Comparison of ENCODE assay signal across 11 cellular contexts in genomic region chr19:29872224-29872731, GRCh38.
DNase-seq lines count a peak whose midpoint lies in the region; ATAC-seq, FAIRE-seq and TF ChIP-seq lines count a peak whose summit lies in the region.
"Had no signal": no experiment of that assay in that cellular context is flagged by ENCODE, and none has a peak within 500 bp of the region (broad histone marks: within the 10 kb centered on the region; RNA-seq: fewer than 3 reads in every experiment).

No MANE protein-coding gene starts in this region.

- WGBS in K562 (ENCODE audit: insufficient coverage, low coverage, missing lambda C conversion rate): 24% methylated on average over 23 of the region's 33 CpGs
- no CpG with 5 or more reads among the region's 33 CpGs for WGBS in mesendoderm (ENCODE audit: extremely low coverage, insufficient coverage, low lambda C conversion rate)

- no peak overlapping the region for H2AK5ac ChIP-seq in mesendoderm (ENCODE audit: low read length)

- no peak for TF ChIP-seq POLR2A in K562 (conservative IDR thresholded peaks at IDR 0.05)
- no peak for TF ChIP-seq POLR2A in breast epithelium (IDR thresholded peaks at IDR 0.05)

- POLR2A ChIA-PET in HEK293 (lab: Yijun Ruan, JAX) (interaction anchor here (1.1 to 2.4 kb wide), 3 partner anchors 27 to 156 kb away, joined by 3 to 7 read pairs (median 4); no protein-coding TSS in a partner anchor), K562 (lab: Yijun Ruan, JAX) (interaction anchor here (1.2 to 1.3 kb wide), 2 partner anchors 9 to 111 kb away, joined by 3 read pairs; no protein-coding TSS in a partner anchor)

- DNase-seq in COLO668 (lab: John Stamatoyannopoulos, UW; ENCODE audit: unreplicated experiment): peak; percentile 16
- peak; percentile 48 to 60 (median 55) for DNase-seq in K562 (ENCODE audit: extremely low read depth in 1 of 4, low spot score in 3 of 4)
- peak; percentile 61 for DNase-seq in mesendoderm
- DNase-seq in NCI-H524 treated with DMSO at 0.1 percent for 48 hours (lab: John Stamatoyannopoulos, UW): no peak
- no peak for DNase-seq in breast epithelium (ENCODE audit: low spot score in 2 of 2)
- DNase-seq: right cardiac atrium had no signal

- peak overlapping the region; percentile 34 for H3K56ac ChIP-seq in mesendoderm (ENCODE audit: low read length)

- in situ Hi-C loops in K562 (cut with MboI): loop anchor here (5.0 kb wide), 1 partner anchor 100 kb away; no protein-coding TSS in a partner anchor

- intact Hi-C loops in K562 (cut with micrococcal nuclease) (loop anchor here (2.0 to 5.0 kb wide), 3 partner anchors 110 to 780 kb away; no protein-coding TSS in a partner anchor), breast epithelium (cut with DNase I; ENCODE audit: low total_unique reads) (loop anchor here (10.0 kb wide), 1 partner anchor 107 kb away; no protein-coding TSS in a partner anchor)

- no peak for FAIRE-seq in K562 (lab: Jason Lieb, UNC)

- no peak overlapping the region for H2BK120ac ChIP-seq in mesendoderm (ENCODE audit: low read depth, low read length)

- H3K23ac ChIP-seq in mesendoderm (ENCODE audit: low read length): no peak overlapping the region

- no peak overlapping the region for H4K8ac ChIP-seq in mesendoderm (ENCODE audit: low read depth, low read length)

- peak; percentile 75 for ATAC-seq in K562
- ATAC-seq in GM18861 (IDR thresholded peaks at IDR 0.05; ENCODE audit: unreplicated experiment): no peak
- ATAC-seq in HG02571 (IDR thresholded peaks at IDR 0.05; ENCODE audit: unreplicated experiment): no peak

- no peak for TF ChIP-seq EP300 in K562 (IDR thresholded peaks at IDR 0.05; ENCODE audit: low read length)

- no peak overlapping the region for H3K18ac ChIP-seq in mesendoderm (ENCODE audit: low read length)

- H3K79me2 ChIP-seq in K562 (ENCODE audit: control insufficient read depth, insufficient read depth, low read length) (no peaks in the 10 kb centered on the region), mesendoderm (ENCODE audit: control insufficient read depth, insufficient read depth, low read length) (no peaks in the 10 kb centered on the region)

- peaks cover 2 to 13% of the 10 kb centered on the region in 2 experiments; a peak in 2 of 5 replicates for H3K27me3 ChIP-seq in K562 (ENCODE audit: control insufficient read depth in 2 of 2, insufficient read depth in 2 of 2, low read length in 2 of 2)
- no peaks in the 10 kb centered on the region for H3K27me3 ChIP-seq in mesendoderm (ENCODE audit: insufficient read depth, low read length, poor library complexity)
- peaks cover 13 to 45% of the 10 kb centered on the region in 2 donors for H3K27me3 ChIP-seq in breast epithelium

- no peak overlapping the region for H3K4me3 ChIP-seq in HEK293 (ENCODE audit: low read depth, low read length)
- H3K4me3 ChIP-seq in K562: no peak overlapping the region
- H3K4me3 ChIP-seq in mesendoderm (ENCODE audit: low read length): no peak overlapping the region
- no peak overlapping the region for H3K4me3 ChIP-seq in breast epithelium

- TF ChIP-seq CTCF in HEK293 (tag by site-specific recombination; IDR thresholded peaks at IDR 0.05) (no peak), K562 (IDR thresholded peaks at IDR 0.05 in 2 of 3, conservative IDR thresholded peaks at IDR 0.05 in 1 of 3; ENCODE audit: insufficient read depth in 2 of 3, low read depth in 1 of 3, low read length in 3 of 3) (peak; percentile 37 to 52 (median 37); a peak in 4 of 6 replicates), breast epithelium (IDR thresholded peaks at IDR 0.05) (no peak)

- BruUV-seq in K562 (replicated peaks; lab: Mats Ljungman, UMichigan): no TSS peak

- CTCF ChIA-PET in HEK293 (lab: Yijun Ruan, JAX) (interaction anchor here (0.5 to 14.5 kb wide), 30 partner anchors 9 to 797 kb away, joined by 3 to 177 read pairs (median 4); no protein-coding TSS in a partner anchor), K562 (lab: Yijun Ruan, JAX; ENCODE audit: low intra/inter-chr PET ratio) (interaction anchor here (1.0 to 3.0 kb wide), 2 partner anchors 101 to 142 kb away, joined by 5 to 18 read pairs; no protein-coding TSS in a partner anchor)

- H2BK5ac ChIP-seq in mesendoderm (ENCODE audit: low read length): no peak overlapping the region

- no peak overlapping the region for H2BK15ac ChIP-seq in mesendoderm (replicated peaks; ENCODE audit: low read depth)

- H3K4ac ChIP-seq in mesendoderm (ENCODE audit: low read depth, low read length): no peak overlapping the region

- H3K4me2 ChIP-seq in K562 (ENCODE audit: insufficient read depth, low read length) (no peak overlapping the region), mesendoderm (ENCODE audit: low read length) (peak overlapping the region; percentile 25)

- H3K9me3 ChIP-seq in HEK293 (ENCODE audit: control insufficient read depth, insufficient read depth, low read depth, low read length): peaks cover 9% of the 10 kb centered on the region
- H3K9me3 ChIP-seq in K562 (replicated peaks; ENCODE audit: control insufficient read depth, insufficient read depth, low read depth, low read length): no peaks in the 10 kb centered on the region
- peaks cover 5 to 9% of the 10 kb centered on the region in 2 donors for H3K9me3 ChIP-seq in breast epithelium

- no peak overlapping the region for H3K9ac ChIP-seq in K562 (ENCODE audit: insufficient read depth in 1 of 2, low read depth in 2 of 2, low read length in 2 of 2)
- H3K9ac ChIP-seq in mesendoderm (ENCODE audit: low read length): no peak overlapping the region

- H3K9me1 ChIP-seq in K562 (ENCODE audit: control insufficient read depth, insufficient read depth, low read length): no peaks in the 10 kb centered on the region

- H3K36me3 ChIP-seq in HEK293 (ENCODE audit: control insufficient read depth in 2 of 2, insufficient read depth in 1 of 2, low read length in 2 of 2) (no peaks in the 10 kb centered on the region; a peak in 1 of 3 replicates), K562 (ENCODE audit: control insufficient read depth, insufficient read depth, low read length) (no peaks in the 10 kb centered on the region), mesendoderm (ENCODE audit: control insufficient read depth, insufficient read depth, low read length) (no peaks in the 10 kb centered on the region), breast epithelium (no peaks in the 10 kb centered on the region)
- H3K36me3 ChIP-seq: upper lobe of left lung, WERI-Rb-1 had no signal

- H3K4me1 ChIP-seq in HEK293 (ENCODE audit: control insufficient read depth, insufficient read depth, low read length) (peaks cover 12% of the 10 kb centered on the region), K562 (replicated peaks in 1 of 2; ENCODE audit: control insufficient read depth in 2 of 2, insufficient read depth in 2 of 2, low read length in 2 of 2) (peaks cover 7 to 22% of the 10 kb centered on the region in 2 experiments), mesendoderm (ENCODE audit: control insufficient read depth, low read depth, low read length) (no peaks in the 10 kb centered on the region), breast epithelium (no peaks in the 10 kb centered on the region)

- no peak overlapping the region for H4K5ac ChIP-seq in mesendoderm (ENCODE audit: low read length)

- peak in 1 of 2 experiments; percentile 28; a peak in 1 of 4 replicates for TF ChIP-seq RAD21 in K562 (CRISPR knock-in tag; conservative IDR thresholded peaks at IDR 0.05 in 1 of 2, IDR thresholded peaks at IDR 0.05 in 1 of 2)

- H3K27ac ChIP-seq in HEK293 (ENCODE audit: extremely low read depth, low read depth, low read length) (no peak overlapping the region), K562 (ENCODE audit: extremely low read depth, low read depth, low read length) (no peak overlapping the region), mesendoderm (ENCODE audit: low read depth, low read length) (no peak overlapping the region), breast epithelium (no peak overlapping the region)
- H3K27ac ChIP-seq: upper lobe of left lung had no signal

- H2AFZ ChIP-seq in K562 (ENCODE audit: low read depth, low read length): no peak overlapping the region

- H3K79me1 ChIP-seq in mesendoderm (ENCODE audit: low read length): no peaks in the 10 kb centered on the region

- H4K20me1 ChIP-seq in K562 (replicated peaks; ENCODE audit: control insufficient read depth, insufficient read depth, low read length): 0 out of 2 replicates have a peak, but pooled peaks cover 3% of the 10 kb centered on the region

TF ChIP-seq in HEK293, 187 proteins besides CTCF, POLR2A, EP300 and RAD21:
- TF ChIP-seq ZBTB44 (tag by site-specific recombination; IDR thresholded peaks at IDR 0.05) (0 out of 2 replicates have a peak, but pooled peaks have one; percentile 13), ZNF274 (IDR thresholded peaks at IDR 0.05; ENCODE audit: low read length) (no peak), ZNF274 (tag by site-specific recombination; IDR thresholded peaks at IDR 0.05; ENCODE audit: borderline replicate concordance) (no peak), ZNF426 (tag by site-specific recombination; IDR thresholded peaks at IDR 0.05) (no peak)

TF ChIP-seq in K562, 482 proteins besides CTCF, POLR2A, EP300 and RAD21 (continues in another document):
- no peak for TF ChIP-seq ZNF41 (CRISPR knock-in tag; conservative IDR thresholded peaks at IDR 0.05)
- TF ChIP-seq ZFP36 (IDR thresholded peaks at IDR 0.05; ENCODE audit: low read depth, low read length, partially characterized antibody): peak; percentile 9
- TF ChIP-seq CTCFL (IDR thresholded peaks at IDR 0.05; ENCODE audit: borderline replicate concordance, insufficient read depth, low read depth, low read length, poor library complexity, severe bottlenecking): peak; percentile 33
- TF ChIP-seq PKNOX1 (IDR thresholded peaks at IDR 0.05): no peak

Comparison
In these comparisons a context has a peak if more than half of its experiments do, and no peak if none do; other contexts are left out.
1. DNase-seq: peak in COLO668 (single experiment), K562 (4 of 4) and mesendoderm (single experiment); none in NCI-H524 treated with DMSO at 0.1 percent for 48 hours (single experiment) and breast epithelium (0 of 2).
2. CTCF ChIP-seq: peak in K562 (3 of 3); none in HEK293 (single experiment) and breast epithelium (0 of 3).